9 cellular contexts compared by ENCODE assay signal in the genomic region with DNA sequence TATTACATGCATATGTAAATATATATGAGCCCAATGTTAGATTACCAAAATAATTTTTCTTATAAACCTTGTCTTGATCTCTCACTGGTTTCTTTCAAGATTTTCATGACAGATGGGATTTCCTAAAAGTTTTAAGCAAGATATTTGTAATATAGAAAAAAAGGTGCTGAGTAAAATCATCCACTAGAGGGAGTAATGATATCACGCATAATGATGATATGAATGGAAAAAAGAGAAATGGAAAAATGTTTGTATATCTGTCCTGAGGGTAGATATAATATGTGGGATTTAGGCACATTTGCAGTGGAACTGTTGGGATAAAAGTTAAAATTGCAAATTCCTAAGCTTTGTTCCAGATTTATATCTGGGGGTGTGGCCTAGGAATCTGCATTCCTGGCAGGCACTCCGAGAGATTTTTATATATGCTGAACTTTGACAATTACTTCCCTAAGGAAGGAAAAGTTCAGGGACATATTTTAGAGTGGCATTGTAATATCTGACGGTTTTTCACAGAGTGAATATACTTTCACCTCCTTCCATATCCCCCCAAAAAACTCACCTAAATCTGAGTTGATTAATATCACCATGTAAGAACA.
DNase-seq lines count a peak whose midpoint lies in the region; ATAC-seq and TF ChIP-seq lines count a peak whose summit lies in the region.
"Had no signal": no experiment of that assay in that cellular context is flagged by ENCODE, and none has a peak within 500 bp of the region (broad histone marks: within the 10 kb centered on the region; RNA-seq: fewer than 3 reads in every experiment).

No MANE protein-coding gene starts in this region.

- H3K27ac ChIP-seq in GM23338 (ENCODE audit: low read depth) (no peak overlapping the region), SK-N-MC (peak overlapping the region; percentile 92), transverse colon (no peak overlapping the region)

- H3K4me3 ChIP-seq in GM23338 (no peak overlapping the region), SK-N-MC (peak overlapping the region; percentile 34), fibroblast of villous mesenchyme (ENCODE audit: low read depth, low read length) (no peak overlapping the region), transverse colon (no peak overlapping the region)

- no peaks in the 10 kb centered on the region for H3K27me3 Mint-ChIP-seq in GM23338 (ENCODE audit: insufficient read depth, low read depth, poor library complexity)
- H3K27me3 Mint-ChIP-seq in T-helper 2 cell treated with Interferon-gamma antibody and Interleukin-4, amounts not matched to agents 5 μg/mL and 100 μg/mL, for 36 hours (ENCODE audit: low read depth) = peaks cover 2% of the 10 kb centered on the region
- H3K27me3 Mint-ChIP-seq: central memory CD8-positive, alpha-beta T cell had no signal

- TF ChIP-seq CTCF in GM23338 (conservative IDR thresholded peaks at IDR 0.05; ENCODE audit: low read depth in 2 of 2) (peak in 1 of 2 experiments; percentile 96; a peak in 3 of 4 replicates), fibroblast of villous mesenchyme (IDR thresholded peaks at IDR 0.05; ENCODE audit: insufficient read depth, low read depth, low read length) (peak; percentile 62), transverse colon (IDR thresholded peaks at IDR 0.05) (peak; percentile 53 to 69 (median 62))

- no peaks in the 10 kb centered on the region for H3K36me3 Mint-ChIP-seq in GM23338 (ENCODE audit: low read depth)
- H3K36me3 Mint-ChIP-seq in T-helper 2 cell treated with Interferon-gamma antibody and Interleukin-4, amounts not matched to agents 5 μg/mL and 100 μg/mL, for 36 hours (ENCODE audit: low read depth) = peaks cover 4% of the 10 kb centered on the region

- H2AFZ ChIP-seq in GM23338 = no peak overlapping the region

- intact Hi-C loops in transverse colon (cut with DNase I; ENCODE audit: low total_unique reads) = no loop called here

- TF ChIP-seq EP300 in transverse colon (IDR thresholded peaks at IDR 0.05; ENCODE audit: low read depth) = no peak

- TF ChIP-seq POLR2A in transverse colon (IDR thresholded peaks at IDR 0.05) = no peak

- H3K4me2 ChIP-seq in GM23338 = no peak overlapping the region

- H3K4me1 ChIP-seq in GM23338 (ENCODE audit: insufficient read depth) = no peaks in the 10 kb centered on the region
- peaks cover 3 to 18% (median 7%) of the 10 kb centered on the region in 4 donors for H3K4me1 ChIP-seq in transverse colon

- H3K36me3 ChIP-seq in GM23338 (ENCODE audit: insufficient read depth) (no peaks in the 10 kb centered on the region), SK-N-MC (ENCODE audit: insufficient read depth, low read length) (peaks cover 6% of the 10 kb centered on the region; the same call in 1 of the 2 replicates), transverse colon (no peaks in the 10 kb centered on the region)

- H3F3A ChIP-seq in GM23338 (replicated peaks; ENCODE audit: low read depth) = no peaks in the 10 kb centered on the region

- H3K4me3 Mint-ChIP-seq in GM23338 = no peak overlapping the region
- no peak overlapping the region for H3K4me3 Mint-ChIP-seq in T-helper 2 cell treated with Interferon-gamma antibody and Interleukin-4, amounts not matched to agents 5 μg/mL and 100 μg/mL, for 36 hours
- H3K4me3 Mint-ChIP-seq: central memory CD8-positive, alpha-beta T cell had no signal

- DNase-seq in ACHN = peak; percentile 53
- DNase-seq in GM23338 (ENCODE audit: low spot score) = peak; percentile 59
- DNase-seq in SK-N-MC (ENCODE audit: low read depth, low spot score) = peak; percentile 86
- peak; percentile 30 for DNase-seq in fibroblast of villous mesenchyme (ENCODE audit: low read depth)
- DNase-seq in transverse colon = no peak
- no peak for DNase-seq in T-helper 2 cell treated with Interferon-gamma antibody and Interleukin-4, amounts not matched to agents 5 μg/mL and 100 μg/mL, for 36 hours (ENCODE audit: low spot score)

- no peak for ATAC-seq in GM23338
- ATAC-seq in HG03457 (IDR thresholded peaks at IDR 0.05; ENCODE audit: unreplicated experiment) = no peak
- no peak for ATAC-seq in GM18520 (IDR thresholded peaks at IDR 0.05; ENCODE audit: unreplicated experiment)

- no peaks in the 10 kb centered on the region for H3K79me2 ChIP-seq in GM23338 (replicated peaks; ENCODE audit: insufficient read depth)

- no peaks in the 10 kb centered on the region for H3K9me3 Mint-ChIP-seq in GM23338
- no peaks in the 10 kb centered on the region for H3K9me3 Mint-ChIP-seq in T-helper 2 cell treated with Interferon-gamma antibody and Interleukin-4, amounts not matched to agents 5 μg/mL and 100 μg/mL, for 36 hours
- H3K9me3 Mint-ChIP-seq: central memory CD8-positive, alpha-beta T cell had no signal

- 20 to 23% methylated on average over 3 of the region's 3 CpGs for WGBS in transverse colon (ENCODE audit: low coverage in 1 of 2), 2 donors

- H3K4me1 Mint-ChIP-seq in GM23338 = no peaks in the 10 kb centered on the region; the same call in 2 of the 3 replicates
- H3K4me1 Mint-ChIP-seq in T-helper 2 cell treated with Interferon-gamma antibody and Interleukin-4, amounts not matched to agents 5 μg/mL and 100 μg/mL, for 36 hours (ENCODE audit: low read depth) = peaks cover 22% of the 10 kb centered on the region

- H4K20me1 ChIP-seq in GM23338 (replicated peaks; ENCODE audit: insufficient read depth) = no peaks in the 10 kb centered on the region

- H3K9ac ChIP-seq in SK-N-MC (ENCODE audit: insufficient read length) = peak overlapping the region; percentile 68

- no peaks in the 10 kb centered on the region for H3K27me3 ChIP-seq in GM23338 (ENCODE audit: insufficient read depth)
- H3K27me3 ChIP-seq in transverse colon = no peaks in the 10 kb centered on the region

- no peaks in the 10 kb centered on the region for H3K9me2 ChIP-seq in GM23338 (ENCODE audit: insufficient read depth)

- in situ Hi-C loops in ACHN (cut with HindIII; ENCODE audit: low pct_ligation_motif_present, low pct_unique_long_range_greater_than_20kb, low sequenced_read_pairs) (no loop called here), transverse colon (cut with MboI; ENCODE audit: low pct_ligation_motif_present in 1 of 4, low pct_unique_long_range_greater_than_20kb in 1 of 4, low sequenced_read_pairs in 3 of 4) (loop anchor here in 3 of 4 donors (10.0 to 25.0 kb wide), 3 partner anchors 110 to 1182 kb away; no protein-coding TSS in a partner anchor)

- no peak overlapping the region for H3K27ac Mint-ChIP-seq in GM23338
- no peak overlapping the region for H3K27ac Mint-ChIP-seq in T-helper 2 cell treated with Interferon-gamma antibody and Interleukin-4, amounts not matched to agents 5 μg/mL and 100 μg/mL, for 36 hours

- H3K9me3 ChIP-seq in SK-N-MC (ENCODE audit: low read depth, low read length) (peaks cover under 1% of the 10 kb centered on the region; the same call in 1 of the 2 replicates), transverse colon (no peaks in the 10 kb centered on the region)

TF ChIP-seq in GM23338, 12 proteins besides CTCF, POLR2A, EP300 and RAD21 (continues in another document):
- no peak for TF ChIP-seq NANOG (IDR thresholded peaks at IDR 0.05; ENCODE audit: borderline replicate concordance)
- TF ChIP-seq CREB1 (CRISPR knock-in tag; IDR thresholded peaks at IDR 0.05; ENCODE audit: low read depth) = no peak
- TF ChIP-seq JUNB (IDR thresholded peaks at IDR 0.05; ENCODE audit: unreplicated experiment) = no peak
- no peak for TF ChIP-seq EZH2phosphoT487 (IDR thresholded peaks at IDR 0.05; ENCODE audit: unreplicated experiment)

Comparison
In these comparisons a context has a peak if more than half of its experiments do, and no peak if none do; other contexts are left out.
1. DNase-seq: peak in ACHN (single experiment), GM23338 (single experiment), SK-N-MC (single experiment) and fibroblast of villous mesenchyme (single experiment); none in transverse colon (single experiment) and T-helper 2 cell treated with Interferon-gamma antibody and Interleukin-4, amounts not matched to agents 5 μg/mL and 100 μg/mL, for 36 hours (single experiment).